ENCODE assay signal across 14 cellular contexts in genomic region chr17:75908201-75908600, GRCh38. TPM values are rescaled to one million over a fixed set of nuclear protein-coding genes. Genes with fewer than 3 reads are reported as not detected.
DNase-seq lines count a peak whose midpoint lies in the region; FAIRE-seq and TF ChIP-seq lines count a peak whose summit lies in the region.
"Had no signal": no experiment of that assay in that cellular context is flagged by ENCODE, and none has a peak within 500 bp of the region (broad histone marks: within the 10 kb centered on the region; RNA-seq: fewer than 3 reads in every experiment).

No MANE protein-coding gene starts in this region.

- DNase-seq in GM03348 (ENCODE audit: low spot score) (peak; percentile 39), NCI-H2107 (lab: John Stamatoyannopoulos, UW) (peak; percentile 62), ecto neural progenitor cell (ENCODE audit: low spot score) (peak; percentile 47), neuronal stem cell (ENCODE audit: low spot score) (no peak), osteocyte (ENCODE audit: extremely low spot score, unreplicated experiment) (no peak), sigmoid colon (no peak), T-helper 2 cell (no peak), RCC 7860 (ENCODE audit: low spot score) (no peak)
- DNase-seq: activated CD8-positive, alpha-beta memory T cell treated with anti-CD3 and anti-CD28 coated beads for 24 hours; CD8-positive, alpha-beta memory T cell; MV-4-11; right lobe of liver had no signal

- no peaks in the 10 kb centered on the region for H3K9me3 Mint-ChIP-seq in osteocyte (ENCODE audit: unreplicated experiment)
- H3K9me3 Mint-ChIP-seq: activated naive CD4-positive, alpha-beta T cell treated with anti-CD3 and anti-CD28 coated beads, Interleukin-2, amount 50 U/mL, for 24 hours; CD8-positive, alpha-beta memory T cell; dendritic cell treated with granulocyte-macrophage colony-stimulating factor and Interleukin-4, amounts not matched to agents 40 ng/mL and 50 ng/mL, for 4 days had no signal

- H3K18ac ChIP-seq in neuronal stem cell (ENCODE audit: low read length): peak overlapping the region; percentile 28

- no peak overlapping the region for H2AFZ ChIP-seq in neuronal stem cell (ENCODE audit: low read length)

- no peak overlapping the region for H3K23ac ChIP-seq in neuronal stem cell (ENCODE audit: low read depth, low read length, poor library complexity)

- no peak for FAIRE-seq in RCC 7860 (lab: Jason Lieb, UNC)

- H3K4me2 ChIP-seq in neuronal stem cell (ENCODE audit: insufficient read depth, low read length, poor library complexity, severe bottlenecking): no peak overlapping the region

- H3K9me3 ChIP-seq in neuronal stem cell (replicated peaks in 1 of 2; ENCODE audit: control insufficient read depth in 2 of 2, insufficient read depth in 1 of 2, low read depth in 1 of 2, low read length in 2 of 2) (no peaks in the 10 kb centered on the region), sigmoid colon (no peaks in the 10 kb centered on the region)
- H3K9me3 ChIP-seq: right lobe of liver had no signal

- H3K79me1 ChIP-seq in neuronal stem cell (ENCODE audit: low read depth, low read length): peaks cover 2% of the 10 kb centered on the region

- H3K27ac ChIP-seq in neuronal stem cell (replicated peaks; ENCODE audit: low read length) (no peak overlapping the region), sigmoid colon (no peak overlapping the region)
- H3K27ac ChIP-seq: right lobe of liver had no signal

- no peaks in the 10 kb centered on the region for H3K27me3 Mint-ChIP-seq in osteocyte (ENCODE audit: unreplicated experiment)
- H3K27me3 Mint-ChIP-seq: activated naive CD4-positive, alpha-beta T cell treated with anti-CD3 and anti-CD28 coated beads, Interleukin-2, amount 50 U/mL, for 24 hours had no signal

- peaks cover 2 to 18% of the 10 kb centered on the region in 2 donors for H3K36me3 ChIP-seq in neuronal stem cell (replicated peaks in 1 of 2; ENCODE audit: control insufficient read depth in 2 of 2, insufficient read depth in 2 of 2, low read length in 2 of 2)
- peaks cover 0 to 11% (median 0%) of the 10 kb centered on the region in 4 donors for H3K36me3 ChIP-seq in sigmoid colon
- H3K36me3 ChIP-seq: right lobe of liver had no signal

- no peak overlapping the region for H2BK12ac ChIP-seq in neuronal stem cell (ENCODE audit: low read length)

- H2BK5ac ChIP-seq in neuronal stem cell (ENCODE audit: low read length): peak overlapping the region; percentile 35

- H2AK5ac ChIP-seq in neuronal stem cell (ENCODE audit: low read depth, low read length): no peak overlapping the region

- no peak for TF ChIP-seq EP300 in sigmoid colon (IDR thresholded peaks at IDR 0.05)

- peaks cover 9% of the 10 kb centered on the region for H3K4me1 Mint-ChIP-seq in osteocyte (ENCODE audit: unreplicated experiment)

- H4K8ac ChIP-seq in neuronal stem cell (ENCODE audit: low read depth, low read length): no peak overlapping the region

- no peaks in the 10 kb centered on the region for H3K27me3 ChIP-seq in neuronal stem cell (ENCODE audit: control insufficient read depth in 3 of 3, insufficient read depth in 3 of 3, low read depth in 1 of 3, low read length in 3 of 3)
- H3K27me3 ChIP-seq in sigmoid colon: no peaks in the 10 kb centered on the region
- H3K27me3 ChIP-seq: right lobe of liver had no signal

- no peak overlapping the region for H4K91ac ChIP-seq in neuronal stem cell (ENCODE audit: low read depth, low read length, poor library complexity)

- TF ChIP-seq POLR2A in sigmoid colon (IDR thresholded peaks at IDR 0.05): no peak

- H3K4me1 ChIP-seq in neuronal stem cell (ENCODE audit: control insufficient read depth in 2 of 2, insufficient read depth in 1 of 2, low read depth in 1 of 2, low read length in 2 of 2) (peaks cover 0 to 2% of the 10 kb centered on the region in 2 donors), sigmoid colon (peaks cover 0 to 18% (median 13%) of the 10 kb centered on the region in 4 donors)

- no peak overlapping the region for H2BK120ac ChIP-seq in neuronal stem cell (ENCODE audit: low read depth, low read length)

- no CpG with 5 or more reads among the region's 6 CpGs for WGBS in neuronal stem cell (ENCODE audit: extremely low coverage in 2 of 2, insufficient read length in 2 of 2, insufficient replicate concordance in 1 of 2), 2 donors
- 27 to 66% methylated on average over 6 of the region's 6 CpGs for WGBS in sigmoid colon, 2 donors

- intact Hi-C loops in sigmoid colon (cut with DNase I): loop anchor here (10.0 kb wide), 1 partner anchor 167 kb away; the partner anchor contains the start of genes GALR2, SRP68 and ZACN

- no peaks in the 10 kb centered on the region for H3K36me3 Mint-ChIP-seq in osteocyte (ENCODE audit: unreplicated experiment)
- H3K36me3 Mint-ChIP-seq: activated naive CD4-positive, alpha-beta T cell treated with anti-CD3 and anti-CD28 coated beads, Interleukin-2, amount 50 U/mL, for 24 hours had no signal

- no peak overlapping the region for H3K14ac ChIP-seq in neuronal stem cell (ENCODE audit: low read length)

- H3K4ac ChIP-seq in neuronal stem cell (ENCODE audit: low read length): no peak overlapping the region

- H3K4me3 ChIP-seq in neuronal stem cell (ENCODE audit: low read length in 2 of 2): no peak overlapping the region
- no peak overlapping the region for H3K4me3 ChIP-seq in sigmoid colon
- H3K4me3 ChIP-seq: right lobe of liver had no signal

- no peak overlapping the region for H3K27ac Mint-ChIP-seq in osteocyte (ENCODE audit: unreplicated experiment)
- H3K27ac Mint-ChIP-seq: activated naive CD4-positive, alpha-beta T cell treated with anti-CD3 and anti-CD28 coated beads, Interleukin-2, amount 50 U/mL, for 24 hours; dendritic cell treated with granulocyte-macrophage colony-stimulating factor and Interleukin-4, amounts not matched to agents 40 ng/mL and 50 ng/mL, for 4 days had no signal

- no peak overlapping the region for H3K9ac ChIP-seq in neuronal stem cell (ENCODE audit: low read depth, low read length, poor library complexity)

- no peak overlapping the region for H2BK15ac ChIP-seq in neuronal stem cell (ENCODE audit: low read length)

- no peak overlapping the region for H3K4me3 Mint-ChIP-seq in osteocyte (ENCODE audit: unreplicated experiment)
- H3K4me3 Mint-ChIP-seq: activated naive CD4-positive, alpha-beta T cell treated with anti-CD3 and anti-CD28 coated beads, Interleukin-2, amount 50 U/mL, for 24 hours; CD8-positive, alpha-beta memory T cell; dendritic cell treated with granulocyte-macrophage colony-stimulating factor and Interleukin-4, amounts not matched to agents 40 ng/mL and 50 ng/mL, for 4 days had no signal

- TF ChIP-seq CTCF in osteocyte (IDR thresholded peaks at IDR 0.05) (no peak), sigmoid colon (IDR thresholded peaks at IDR 0.05) (no peak)

RNA-seq across cellular contexts. Expression of gene MRPL38, which starts 3.5 kb away (rescaled TPM):
- 48.0 TPM for polyA plus RNA-seq in neuronal stem cell (2013, experiment 1 of 2)
- 48.3 TPM for polyA plus RNA-seq in neuronal stem cell (2013, experiment 2 of 2)
- total RNA-seq in osteocyte: 71.1 and 73.6 TPM in 2 replicates
- total RNA-seq in sigmoid colon: 10 to 100 TPM; 32.8 to 50.6 (median 41.8) TPM
- polyA plus RNA-seq in sigmoid colon: 10 to 100 TPM; 55.9 to 71.5 (median 57.1) TPM

RNA-seq across cellular contexts. Expression of gene TRIM65, which starts 11.4 kb away (rescaled TPM):
- 15.8 TPM for polyA plus RNA-seq in neuronal stem cell (2013, experiment 1 of 2)
- 14.6 TPM for polyA plus RNA-seq in neuronal stem cell (2013, experiment 2 of 2)
- total RNA-seq in osteocyte: 26.3 and 26.9 TPM in 2 replicates
- total RNA-seq in sigmoid colon: 10 to 100 TPM; 22.4 to 27.5 (median 25.1) TPM
- 10 to 100 TPM in 2 of 3 donors, 1 to 10 TPM in 1; 7.2 to 19.1 (median 10.2) TPM for polyA plus RNA-seq in sigmoid colon

RNA-seq across cellular contexts. Expression of gene TRIM47, which starts 29.8 kb away (rescaled TPM):
- 1.2 TPM for polyA plus RNA-seq in neuronal stem cell (2013, experiment 1 of 2)
- 0.68 TPM for polyA plus RNA-seq in neuronal stem cell (2013, experiment 2 of 2)
- total RNA-seq in osteocyte (33.3 and 40.2 TPM in 2 replicates), sigmoid colon (10 to 100 TPM; 27.8 to 40.9 (median 37.2) TPM)
- 10 to 100 TPM; 28.7 to 41.0 (median 39.0) TPM for polyA plus RNA-seq in sigmoid colon

RNA-seq across cellular contexts. Expression of gene FBF1, which starts 32.6 kb away (rescaled TPM):
- polyA plus RNA-seq in neuronal stem cell (2013, experiment 1 of 2): 6.6 TPM
- polyA plus RNA-seq in neuronal stem cell (2013, experiment 2 of 2): 6.9 TPM
- total RNA-seq in osteocyte (14.5 and 14.8 TPM in 2 replicates), sigmoid colon (10 to 100 TPM in 1 of 4 donors, 1 to 10 TPM in 3; 4.4 to 16.6 (median 6.3) TPM)
- 1 to 10 TPM; 1.2 to 9.0 (median 2.5) TPM for polyA plus RNA-seq in sigmoid colon

RNA-seq across cellular contexts. Expression of gene WBP2, which starts 53.1 kb away (rescaled TPM):
- polyA plus RNA-seq in neuronal stem cell (2013, experiment 1 of 2): 80.4 TPM
- 79.8 TPM for polyA plus RNA-seq in neuronal stem cell (2013, experiment 2 of 2)
- total RNA-seq in osteocyte: 83.1 and 88.2 TPM in 2 replicates
- total RNA-seq in sigmoid colon: 10 to 100 TPM; 44.2 to 73.1 (median 56.9) TPM
- polyA plus RNA-seq in sigmoid colon: 100 to 1,000 TPM in 1 of 3 donors, 10 to 100 TPM in 2; 87.1 to 110 (median 91.3) TPM

Comparison
In these comparisons a context has a peak if more than half of its experiments do, and no peak if none do; other contexts are left out.
1. DNase-seq: peak in GM03348 (single experiment), NCI-H2107 (single experiment) and ecto neural progenitor cell (single experiment); none in neuronal stem cell (single experiment), osteocyte (single experiment), sigmoid colon (single experiment), T-helper 2 cell (0 of 5) and RCC 7860 (single experiment).